In genomic region chr10:14560274-14560673, GRCh38 we compare ENCODE assay signal across 1 cellular context.
TF ChIP-seq lines count a peak whose summit lies in the region.

No MANE protein-coding gene starts in this region.

TF ChIP-seq in K562, 482 proteins besides CTCF, POLR2A, EP300 and RAD21 (continued from another document):
- 0 out of 2 replicates have a peak, but pooled peaks have one; percentile 29 for TF ChIP-seq ZNF263 (CRISPR knock-in tag; IDR thresholded peaks at IDR 0.05; ENCODE audit: borderline replicate concordance)
- no peak for TF ChIP-seq CEBPG (CRISPR knock-in tag; IDR thresholded peaks at IDR 0.05)
- TF ChIP-seq CEBPG (tag; conservative IDR thresholded peaks at IDR 0.05 in 1 of 2, IDR thresholded peaks at IDR 0.05 in 1 of 2), result peak; percentile 53 to 61; a peak in 3 of 4 replicates
- TF ChIP-seq HMGXB4 (CRISPR knock-in tag; IDR thresholded peaks at IDR 0.05), result no peak
- TF ChIP-seq ZBTB9 (CRISPR knock-in tag; IDR thresholded peaks at IDR 0.05), result no peak
- TF ChIP-seq TFE3 (CRISPR knock-in tag; IDR thresholded peaks at IDR 0.05), result no peak
- no peak for TF ChIP-seq GTF2B (IDR thresholded peaks at IDR 0.05; ENCODE audit: extremely low read depth, insufficient read length)
- TF ChIP-seq SMARCB1 (IDR thresholded peaks at IDR 0.05; ENCODE audit: insufficient read length, low read depth), result no peak
- TF ChIP-seq NRF1 (conservative IDR thresholded peaks at IDR 0.05 in 1 of 2, IDR thresholded peaks at IDR 0.05 in 1 of 2), result no peak
TF ChIP-seq in K562: peak in this region for 3.
